In genomic region chr22:28029201-28029948, GRCh38 we compare ENCODE assay signal across 8 cellular contexts.
DNase-seq lines count a peak whose midpoint lies in the region; ATAC-seq and TF ChIP-seq lines count a peak whose summit lies in the region.

No MANE protein-coding gene starts in this region.

- 42 to 47% (median 46%) methylated on average over 6 of the region's 6 CpGs for WGBS in heart left ventricle, 4 donors

- no peaks in the 10 kb centered on the region for H3K9me3 Mint-ChIP-seq in stimulated activated effector memory CD8-positive, alpha-beta T cell treated with anti-CD3 and anti-CD28 coated beads, Interleukin-12 subunit alpha, Interleukin-12 subunit beta, amount 100 ng/mL, for 72 hours

- TF ChIP-seq POLR2A in heart left ventricle (IDR thresholded peaks at IDR 0.05) = no peak

- H3K4me3 Mint-ChIP-seq in stimulated activated effector memory CD8-positive, alpha-beta T cell treated with anti-CD3 and anti-CD28 coated beads, Interleukin-12 subunit alpha, Interleukin-12 subunit beta, amount 100 ng/mL, for 72 hours = no peak overlapping the region

- DNase-seq in LHCN-M2 (ENCODE audit: low read depth) (peak; percentile 51), Panc1 (ENCODE audit: low read depth, low spot score) (no peak), heart left ventricle (peak; percentile 57 to 79 (median 64)), NOMO-1 treated with DMSO at 0.1 percent for 48 hours (lab: John Stamatoyannopoulos, UW; ENCODE audit: unreplicated experiment) (no peak)
- DNase-seq in stimulated activated effector memory CD8-positive, alpha-beta T cell treated with anti-CD3 and anti-CD28 coated beads, Interleukin-12 subunit alpha, Interleukin-12 subunit beta, amount 100 ng/mL, for 72 hours (ENCODE audit: low spot score in 2 of 2) = no peak
- no peak for DNase-seq in activated CD4-positive, alpha-beta T cell treated with anti-CD3 and anti-CD28 coated beads for 4 hours

- intact Hi-C loops in Panc1 (cut with micrococcal nuclease; ENCODE audit: unreplicated experiment) (no loop called here), heart left ventricle (cut with DNase I) (loop anchor here in 5 of 10 donors (5.0 to 10.0 kb wide), 3 partner anchors 413 to 805 kb away; no protein-coding TSS in a partner anchor)

- no peak overlapping the region for H3K27ac Mint-ChIP-seq in stimulated activated effector memory CD8-positive, alpha-beta T cell treated with anti-CD3 and anti-CD28 coated beads, Interleukin-12 subunit alpha, Interleukin-12 subunit beta, amount 100 ng/mL, for 72 hours

- H3K27me3 ChIP-seq in Panc1 (ENCODE audit: control insufficient read depth, insufficient read depth, low read length) = no peaks in the 10 kb centered on the region
- H3K27me3 ChIP-seq in heart left ventricle = no peaks in the 10 kb centered on the region

- ATAC-seq in Panc1 (peak; percentile 73), heart left ventricle (peak; percentile 59 to 86 (median 79)), HG03457 (IDR thresholded peaks at IDR 0.05; ENCODE audit: unreplicated experiment) (no peak), GM21737 (IDR thresholded peaks at IDR 0.05; ENCODE audit: unreplicated experiment) (no peak)
- peak; percentile 42 for ATAC-seq in stimulated activated effector memory CD8-positive, alpha-beta T cell treated with anti-CD3 and anti-CD28 coated beads, Interleukin-12 subunit alpha, Interleukin-12 subunit beta, amount 100 ng/mL, for 72 hours

- TF ChIP-seq CTCF in Panc1 (IDR thresholded peaks at IDR 0.05) (no peak), heart left ventricle (IDR thresholded peaks at IDR 0.05) (no peak)

- POLR2A ChIA-PET in Panc1 (lab: Charles Lee) = no interaction called here

- H3K36me3 ChIP-seq in Panc1 (ENCODE audit: control insufficient read depth, insufficient read depth, low read length) (no peaks in the 10 kb centered on the region), heart left ventricle (peaks cover 0 to 9% (median 0%) of the 10 kb centered on the region in 9 donors)

- CTCF ChIA-PET in Panc1 (lab: Charles Lee) = no interaction called here

- no peaks in the 10 kb centered on the region for H3K9me3 ChIP-seq in Panc1 (ENCODE audit: control insufficient read depth, insufficient read depth, low read depth, low read length)
- H3K9me3 ChIP-seq in heart left ventricle = no peaks in the 10 kb centered on the region

- no peak overlapping the region for H3K4me3 ChIP-seq in Panc1 (ENCODE audit: low read depth in 2 of 2, low read length in 2 of 2)
- no peak overlapping the region for H3K4me3 ChIP-seq in heart left ventricle

- no peaks in the 10 kb centered on the region for H3K4me1 Mint-ChIP-seq in stimulated activated effector memory CD8-positive, alpha-beta T cell treated with anti-CD3 and anti-CD28 coated beads, Interleukin-12 subunit alpha, Interleukin-12 subunit beta, amount 100 ng/mL, for 72 hours

- H3K36me3 Mint-ChIP-seq in stimulated activated effector memory CD8-positive, alpha-beta T cell treated with anti-CD3 and anti-CD28 coated beads, Interleukin-12 subunit alpha, Interleukin-12 subunit beta, amount 100 ng/mL, for 72 hours = no peaks in the 10 kb centered on the region

- H3K27ac ChIP-seq in Panc1 (ENCODE audit: low read length) (no peak overlapping the region), heart left ventricle (peak overlapping the region; percentile 43 to 75 (median 62))

- BruUV-seq in Panc1 (replicated peaks; lab: Mats Ljungman, UMichigan) = no TSS peak

- in situ Hi-C loops in Panc1 (cut with HindIII; ENCODE audit: low pct_unique_long_range_greater_than_20kb, low sequenced_read_pairs) = no loop called here

- no peaks in the 10 kb centered on the region for H3K4me1 ChIP-seq in Panc1 (ENCODE audit: control insufficient read depth, insufficient read depth, low read length)
- H3K4me1 ChIP-seq in heart left ventricle = peaks cover 19 to 77% (median 46%) of the 10 kb centered on the region in 12 donors

Comparison
In these comparisons a context has a peak if more than half of its experiments do, and no peak if none do; other contexts are left out.
1. DNase-seq: peak in LHCN-M2 (single experiment) and heart left ventricle (5 of 5); none in Panc1 (single experiment), stimulated activated effector memory CD8-positive, alpha-beta T cell treated with anti-CD3 and anti-CD28 coated beads, Interleukin-12 subunit alpha, Interleukin-12 subunit beta, amount 100 ng/mL, for 72 hours (0 of 2), NOMO-1 treated with DMSO at 0.1 percent for 48 hours (single experiment) and activated CD4-positive, alpha-beta T cell treated with anti-CD3 and anti-CD28 coated beads for 4 hours (0 of 2).
2. ATAC-seq: peak in Panc1 (single experiment), heart left ventricle (4 of 4) and stimulated activated effector memory CD8-positive, alpha-beta T cell treated with anti-CD3 and anti-CD28 coated beads, Interleukin-12 subunit alpha, Interleukin-12 subunit beta, amount 100 ng/mL, for 72 hours (single experiment); none in HG03457 (single experiment) and GM21737 (single experiment).